In genomic region chr12:124734224-124734788, GRCh38 we compare ENCODE assay signal across 1 cellular context.
TF ChIP-seq lines count a peak whose summit lies in the region.

No MANE protein-coding gene starts in this region.

TF ChIP-seq in K562, 482 proteins besides CTCF, POLR2A, EP300 and RAD21 (continued from another document):
- TF ChIP-seq AFF1 (IDR thresholded peaks at IDR 0.05; ENCODE audit: low read depth in 1 of 2, partially characterized antibody in 2 of 2): no peak
- TF ChIP-seq ZC3H4 (CRISPR knock-in tag; IDR thresholded peaks at IDR 0.05; ENCODE audit: borderline replicate concordance): no peak
- TF ChIP-seq CHCHD3 (CRISPR knock-in tag; IDR thresholded peaks at IDR 0.05): no peak
TF ChIP-seq in K562: peak in this region for 50.
